In the genomic region with DNA sequence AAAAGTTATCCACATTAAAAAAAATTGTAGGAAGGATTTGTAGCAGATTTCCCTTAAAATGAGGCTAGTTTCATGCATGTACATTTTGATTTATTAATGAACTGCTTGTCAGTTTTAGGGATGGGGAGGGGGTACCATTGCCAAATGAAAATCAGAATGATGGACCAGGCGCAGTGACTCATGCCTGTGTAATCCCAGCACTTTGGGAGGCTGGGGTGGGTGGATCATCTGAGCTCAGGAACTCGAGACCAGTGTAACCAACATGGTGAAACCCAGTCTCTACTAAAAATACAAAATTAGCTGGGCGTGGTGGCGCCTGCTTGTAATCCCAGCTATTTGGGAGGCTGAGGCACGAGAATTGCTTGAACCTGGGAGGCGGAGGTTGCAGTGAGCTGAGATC, we compare ENCODE assay signal across 8 cellular contexts. TPM values are rescaled to one million over a fixed set of nuclear protein-coding genes. Genes with fewer than 3 reads are reported as not detected.
DNase-seq lines count a peak whose midpoint lies in the region; ATAC-seq and TF ChIP-seq lines count a peak whose summit lies in the region.
"Not testable (repeated sequence)": the region's sequence is repeated elsewhere in the genome, so short reads cannot be mapped to it uniquely, and the experiment has no call there.

No MANE protein-coding gene starts in this region.

- peaks cover 11% of the 10 kb centered on the region; the same call in 1 of the 2 replicates for H3K36me3 ChIP-seq in BLaER1
- not testable (repeated sequence) for H3K36me3 ChIP-seq in HCT116 (ENCODE audit: control insufficient read depth in 1 of 2, insufficient read depth in 2 of 2, low read length in 2 of 2); OCI-LY1 (ENCODE audit: insufficient read depth, low read length); brain microvascular endothelial cell (replicated peaks); naive thymus-derived CD4-positive, alpha-beta T cell (ENCODE audit: control insufficient read depth in 2 of 3, insufficient read depth in 3 of 3, low read length in 3 of 3); stomach

- CTCF ChIA-PET in HCT116 (lab: Charles Lee), result interaction anchor here (0.9 kb wide), 1 partner anchor 32 kb away, joined by 3 read pairs; no protein-coding TSS in a partner anchor
- CTCF ChIA-PET in activated CD8-positive, alpha-beta T cell treated with anti-CD3 and anti-CD28 coated beads for 36 hours (lab: Charles Lee), result interaction anchor here (1.0 to 3.4 kb wide), 4 partner anchors 11 to 96 kb away, joined by 3 to 17 read pairs (median 4); partner anchors contain the start of gene APPL2
- CTCF ChIA-PET in naive thymus-derived CD4-positive, alpha-beta T cell (lab: Charles Lee), result interaction anchor here (0.9 to 1.6 kb wide), 2 partner anchors 12 to 895 kb away, joined by 4 to 8 read pairs; no protein-coding TSS in a partner anchor

- H3K4me3 Mint-ChIP-seq in activated CD8-positive, alpha-beta T cell treated with anti-CD3 and anti-CD28 coated beads for 36 hours, result peak overlapping the region; percentile 79
- H3K4me3 Mint-ChIP-seq in naive thymus-derived CD4-positive, alpha-beta T cell, result peak overlapping the region; percentile 82 to 94 (median 87)

- in situ Hi-C loops in brain microvascular endothelial cell (cut with HindIII; ENCODE audit: low pct_ligation_motif_present, low sequenced_read_pairs), result not testable (repeated sequence)

- not testable (repeated sequence) for H3K9me3 ChIP-seq in BLaER1; HCT116 (ENCODE audit: control insufficient read depth in 1 of 2, insufficient read depth in 1 of 2, low read depth in 1 of 2, low read length in 2 of 2); OCI-LY1 (ENCODE audit: low read length); naive thymus-derived CD4-positive, alpha-beta T cell (ENCODE audit: control insufficient read depth in 2 of 3, low read length in 3 of 3); stomach

- H3K4me1 Mint-ChIP-seq in activated CD8-positive, alpha-beta T cell treated with anti-CD3 and anti-CD28 coated beads for 36 hours (ENCODE audit: low read depth), result peaks cover 48% of the 10 kb centered on the region
- H3K4me1 Mint-ChIP-seq in naive thymus-derived CD4-positive, alpha-beta T cell, result peaks cover 16 to 75% (median 34%) of the 10 kb centered on the region in 7 donors

- peaks cover 53% of the 10 kb centered on the region for H3K79me2 ChIP-seq in HCT116 (ENCODE audit: insufficient read depth, low read length)
- H3K79me2 ChIP-seq in OCI-LY1 (ENCODE audit: insufficient read depth, low read length), result not testable (repeated sequence)

- not testable (repeated sequence) for TF ChIP-seq POLR2A in HCT116 (IDR thresholded peaks at IDR 0.05; ENCODE audit: borderline replicate concordance, extremely low read depth, insufficient read depth, insufficient read length); stomach (IDR thresholded peaks at IDR 0.05)

- not testable (repeated sequence) for BruUV-seq in HCT116 (replicated peaks; lab: Mats Ljungman, UMichigan)

- H3K36me3 Mint-ChIP-seq in activated CD8-positive, alpha-beta T cell treated with anti-CD3 and anti-CD28 coated beads for 36 hours (ENCODE audit: low read depth), result not testable (repeated sequence)
- H3K36me3 Mint-ChIP-seq in naive thymus-derived CD4-positive, alpha-beta T cell, result peaks cover 0 to 17% (median 6%) of the 10 kb centered on the region in 5 donors

- peak overlapping the region; percentile 52 for H3K27ac Mint-ChIP-seq in activated CD8-positive, alpha-beta T cell treated with anti-CD3 and anti-CD28 coated beads for 36 hours
- peak overlapping the region in 7 of 9 donors; percentile 19 to 95 (median 78) for H3K27ac Mint-ChIP-seq in naive thymus-derived CD4-positive, alpha-beta T cell

- H3K27ac ChIP-seq in BLaER1; naive thymus-derived CD4-positive, alpha-beta T cell (ENCODE audit: low read depth, low read length): not testable (repeated sequence)
- H3K27ac ChIP-seq in HCT116 (ENCODE audit: low read depth, low read length) (0 out of 2 replicates have a peak overlapping the region, but pooled peaks have one; percentile 14), OCI-LY1 (ENCODE audit: low read depth, low read length, poor library complexity, severe bottlenecking) (peak overlapping the region; percentile 53), brain microvascular endothelial cell (peak overlapping the region; percentile 10), stomach (peak overlapping the region; percentile 9 to 86 (median 81))

- not testable (repeated sequence) for H3K9me2 ChIP-seq in HCT116 (ENCODE audit: insufficient read depth); OCI-LY1 (ENCODE audit: low read depth, low read length)

- not testable (repeated sequence) for TF ChIP-seq EP300 in stomach (IDR thresholded peaks at IDR 0.05)

- TF ChIP-seq RAD21 in HCT116 (IDR thresholded peaks at IDR 0.05; ENCODE audit: low read depth), result not testable (repeated sequence)

- peak overlapping the region; percentile 81 for H3K4me3 ChIP-seq in BLaER1
- peak overlapping the region in 1 of 2 experiments; percentile 76; a peak in 1 of 4 replicates for H3K4me3 ChIP-seq in HCT116 (replicated peaks in 1 of 2; ENCODE audit: low read depth in 1 of 2, low read length in 2 of 2)
- peak overlapping the region; percentile 81 for H3K4me3 ChIP-seq in OCI-LY1 (ENCODE audit: low read depth, low read length, poor library complexity, severe bottlenecking)
- peak overlapping the region; percentile 69 for H3K4me3 ChIP-seq in brain microvascular endothelial cell (ENCODE audit: low read depth, low read length)
- H3K4me3 ChIP-seq in fibroblast of the aortic adventitia (ENCODE audit: low read depth, low read length), result peak overlapping the region; percentile 75
- not testable (repeated sequence) for H3K4me3 ChIP-seq in naive thymus-derived CD4-positive, alpha-beta T cell (ENCODE audit: low read length)
- H3K4me3 ChIP-seq in stomach, result peak overlapping the region in 2 of 4 donors; percentile 82 to 83

- not testable (repeated sequence) for H3K27me3 Mint-ChIP-seq in activated CD8-positive, alpha-beta T cell treated with anti-CD3 and anti-CD28 coated beads for 36 hours; naive thymus-derived CD4-positive, alpha-beta T cell

- not testable (repeated sequence) for H2AFZ ChIP-seq in HCT116 (ENCODE audit: low read depth, low read length, poor library complexity, severe bottlenecking); OCI-LY1 (ENCODE audit: low read length)

- H3K4me2 ChIP-seq in BLaER1, result peak overlapping the region; percentile 87
- H3K4me2 ChIP-seq in HCT116 (ENCODE audit: low read length), result peak overlapping the region; percentile 87
- H3K4me2 ChIP-seq in OCI-LY1 (ENCODE audit: low read length), result peak overlapping the region; percentile 81

- H3K4me1 ChIP-seq in BLaER1, result peaks cover 80% of the 10 kb centered on the region
- peaks cover 14 to 25% of the 10 kb centered on the region in 2 experiments for H3K4me1 ChIP-seq in HCT116 (ENCODE audit: control insufficient read depth in 1 of 2, insufficient read depth in 2 of 2, low read length in 2 of 2)
- H3K4me1 ChIP-seq in OCI-LY1 (ENCODE audit: insufficient read depth, low read length, severe bottlenecking), result peaks cover 31% of the 10 kb centered on the region
- peaks cover 12 to 49% of the 10 kb centered on the region in 2 donors for H3K4me1 ChIP-seq in naive thymus-derived CD4-positive, alpha-beta T cell (ENCODE audit: control insufficient read depth in 2 of 2, insufficient read depth in 2 of 2, low read length in 2 of 2)
- peaks cover 0 to 40% (median 21%) of the 10 kb centered on the region in 4 donors for H3K4me1 ChIP-seq in stomach

- H3F3A ChIP-seq in OCI-LY1 (ENCODE audit: insufficient read depth, low read length), result not testable (repeated sequence)

- intact Hi-C loops in HCT116 (cut with micrococcal nuclease); activated CD8-positive, alpha-beta T cell treated with anti-CD3 and anti-CD28 coated beads for 36 hours (cut with micrococcal nuclease); stomach (cut with DNase I; ENCODE audit: low total_unique reads): not testable (repeated sequence)
- intact Hi-C loops in naive thymus-derived CD4-positive, alpha-beta T cell (cut with micrococcal nuclease), result loop anchor here (5.0 to 10.0 kb wide), 6 partner anchors 55 to 1367 kb away; partner anchors contain the start of genes TCP11L2 (in 2 of the 2), CKAP4 (in 1 of the 2), EID3 (in 1 of the 2) and NOPCHAP1 (in 1 of the 2)

- DNase-seq in HCT116 (ENCODE audit: low read depth, low spot score); activated CD8-positive, alpha-beta T cell treated with anti-CD3 and anti-CD28 coated beads for 36 hours; fibroblast of the aortic adventitia (ENCODE audit: low read depth); naive thymus-derived CD4-positive, alpha-beta T cell; stomach: not testable (repeated sequence)
- peak; percentile 60 for DNase-seq in brain microvascular endothelial cell

- not testable (repeated sequence) for H3K9me3 Mint-ChIP-seq in activated CD8-positive, alpha-beta T cell treated with anti-CD3 and anti-CD28 coated beads for 36 hours; naive thymus-derived CD4-positive, alpha-beta T cell

- RAD21 ChIA-PET in HCT116 (lab: Charles Lee; ENCODE audit: low non-redundant PET in 1 of 2, low total read pairs in 2 of 2, uncharacterized antibody in 2 of 2, unreplicated experiment in 2 of 2), result not testable (repeated sequence)

- WGBS in stomach, 5 donors, result 90 to 92% (median 91%) methylated on average over 6 of the region's 6 CpGs

- not testable (repeated sequence) for H3K9ac ChIP-seq in BLaER1; OCI-LY1 (ENCODE audit: low read length)
- H3K9ac ChIP-seq in HCT116 (ENCODE audit: low read length), result 0 out of 2 replicates have a peak overlapping the region, but pooled peaks have one; percentile 61

- ATAC-seq in HCT116; activated CD8-positive, alpha-beta T cell treated with anti-CD3 and anti-CD28 coated beads for 36 hours; naive thymus-derived CD4-positive, alpha-beta T cell: not testable (repeated sequence)

- POLR2A ChIA-PET in HCT116 (lab: Charles Lee), result interaction anchor here (1.1 kb wide), 1 partner anchor 96 kb away, joined by 3 read pairs; the partner anchor contains the start of gene APPL2
- POLR2A ChIA-PET in activated CD8-positive, alpha-beta T cell treated with anti-CD3 and anti-CD28 coated beads for 36 hours (lab: Charles Lee), result interaction anchor here (0.9 to 1.5 kb wide), 2 partner anchors 21 to 96 kb away, joined by 3 to 4 read pairs; partner anchors contain the start of gene APPL2
- POLR2A ChIA-PET in naive thymus-derived CD4-positive, alpha-beta T cell (lab: Charles Lee), result interaction anchor here (2.3 kb wide), 1 partner anchor 97 kb away, joined by 16 read pairs; the partner anchor contains the start of gene APPL2

- H3K27me3 ChIP-seq in BLaER1; HCT116 (ENCODE audit: insufficient read depth, low read length); OCI-LY1 (ENCODE audit: insufficient read depth, low read length); brain microvascular endothelial cell (replicated peaks); naive thymus-derived CD4-positive, alpha-beta T cell (ENCODE audit: control insufficient read depth in 2 of 2, insufficient read depth in 2 of 2, low read length in 2 of 2); stomach: not testable (repeated sequence)

- not testable (repeated sequence) for TF ChIP-seq CTCF in HCT116 (IDR thresholded peaks at IDR 0.05 in 2 of 3, conservative IDR thresholded peaks at IDR 0.05 in 1 of 3; ENCODE audit: borderline replicate concordance in 1 of 3, insufficient read depth in 1 of 3, low read depth in 2 of 3, low read length in 2 of 3); OCI-LY1 (IDR thresholded peaks at IDR 0.05; ENCODE audit: low read length); activated CD8-positive, alpha-beta T cell treated with anti-CD3 and anti-CD28 coated beads for 36 hours (IDR thresholded peaks at IDR 0.05); brain microvascular endothelial cell (IDR thresholded peaks at IDR 0.05; ENCODE audit: low read depth, low read length, missing control alignments); fibroblast of the aortic adventitia (IDR thresholded peaks at IDR 0.05; ENCODE audit: insufficient read depth, low read length); stomach (IDR thresholded peaks at IDR 0.05)

- H4K20me1 ChIP-seq in BLaER1; HCT116 (ENCODE audit: insufficient read depth); OCI-LY1 (ENCODE audit: insufficient read depth, low read length): not testable (repeated sequence)

RNA-seq across cellular contexts. Expression of gene C12orf75, which starts 1.8 kb away (rescaled TPM):
- total RNA-seq in HCT116 (2021; ENCODE audit: unreplicated experiment) (81.0 TPM), fibroblast of the aortic adventitia (ENCODE audit: low replicate concordance) (31.7 and 130 TPM in 2 replicates), stomach (10 to 100 TPM in 3 of 5 donors, 1 to 10 TPM in 1, not detected in 1; 4.9 to 43.7 (median 35.3) TPM)
- polyA plus RNA-seq in HCT116 (2012), result 31.4 and 49.4 TPM in 2 replicates
- total RNA-seq in activated CD8-positive, alpha-beta T cell treated with anti-CD3 and anti-CD28 coated beads for 36 hours, result 10 to 100 TPM; 62.0 to 66.9 TPM
- total RNA-seq in naive thymus-derived CD4-positive, alpha-beta T cell, result 100 to 1,000 TPM in 1 of 5 experiments, 10 to 100 TPM in 2, 1 to 10 TPM in 2; 5.5 to 146 (median 13.0) TPM
- polyA plus RNA-seq in naive thymus-derived CD4-positive, alpha-beta T cell, result 10 to 100 TPM; 23.3 to 29.1 TPM
- polyA plus RNA-seq in stomach, result 100 to 1,000 TPM in 2 of 3 donors, 10 to 100 TPM in 1; 43.4 to 145 (median 143) TPM
